Comparison of ENCODE assay signal across 8 cellular contexts in genomic region chr17:17613708-17614114, GRCh38. TPM values are rescaled to one million over a fixed set of nuclear protein-coding genes. Genes with fewer than 3 reads are reported as not detected.
DNase-seq lines count a peak whose midpoint lies in the region; ATAC-seq, FAIRE-seq and TF ChIP-seq lines count a peak whose summit lies in the region.

No MANE protein-coding gene starts in this region.

- H3K9me3 Mint-ChIP-seq in chondrocyte (ENCODE audit: low read depth), result peaks cover 2% of the 10 kb centered on the region

- H3K27ac Mint-ChIP-seq in chondrocyte (ENCODE audit: unreplicated experiment), result no peak overlapping the region

- peak; percentile 86 for FAIRE-seq in TTC549 (lab: Jason Lieb, UNC)

- DNase-seq in AG09319 (ENCODE audit: extremely low read depth, low read depth) (peak; percentile 49), NCI-H1436 treated with DMSO at 0.1 percent for 48 hours (lab: John Stamatoyannopoulos, UW) (peak; percentile 43), chondrocyte (ENCODE audit: low spot score) (no peak), left kidney (ENCODE audit: low read depth, low spot score) (peak; percentile 87)
- DNase-seq in stimulated activated CD4-positive, alpha-beta T cell treated with anti-CD3 and anti-CD28 coated beads, TNF-alpha, amount 100 ng/mL, for 4 hours (ENCODE audit: low read depth in 3 of 3), result peak in 2 of 3 experiments; percentile 19 to 28

- no peak overlapping the region for H3K4me3 Mint-ChIP-seq in chondrocyte (ENCODE audit: unreplicated experiment)

- H3K36me3 Mint-ChIP-seq in chondrocyte (ENCODE audit: low read depth), result no peaks in the 10 kb centered on the region

- peak; percentile 87 for TF ChIP-seq CTCF in AG09319 (IDR thresholded peaks at IDR 0.05; ENCODE audit: low read depth, low read length)
- TF ChIP-seq CTCF in chondrocyte (IDR thresholded peaks at IDR 0.05), result peak; percentile 84

- no peaks in the 10 kb centered on the region for H3K27me3 Mint-ChIP-seq in chondrocyte (ENCODE audit: low read depth)

- ATAC-seq in GM18498 (IDR thresholded peaks at IDR 0.05; ENCODE audit: unreplicated experiment), result peak; percentile 50
- no peak for ATAC-seq in HG03469 (IDR thresholded peaks at IDR 0.05; ENCODE audit: unreplicated experiment)

- H3K4me1 Mint-ChIP-seq in chondrocyte (ENCODE audit: low read depth), result peaks cover 4% of the 10 kb centered on the region

RNA-seq across cellular contexts. Expression of gene PEMT, which starts 22.2 kb away (rescaled TPM):
- 27.5 to 33.8 TPM (median 31.1 TPM) in 3 replicates for total RNA-seq in chondrocyte
